22 cellular contexts compared by ENCODE assay signal in the genomic region with DNA sequence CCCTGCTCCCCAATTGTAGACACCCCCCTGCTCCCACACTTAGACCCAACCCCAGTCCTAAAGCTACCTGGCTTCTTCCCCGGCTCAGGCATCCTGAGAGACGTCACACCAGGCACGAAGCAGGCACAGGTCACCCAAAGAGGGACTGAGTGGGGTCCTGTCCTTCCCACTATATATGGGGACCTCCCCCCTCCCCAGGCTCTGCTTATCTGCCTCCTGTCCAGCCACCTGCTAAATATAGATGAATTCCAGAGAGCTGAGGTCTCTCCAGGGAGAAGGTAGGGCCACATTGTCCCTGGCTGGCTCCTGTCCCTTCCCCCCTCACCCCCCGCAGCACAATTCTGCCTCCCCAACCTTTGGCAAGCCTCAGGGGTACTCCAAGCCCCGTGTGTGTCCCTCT. TPM values are rescaled to one million over a fixed set of nuclear protein-coding genes. Genes with fewer than 3 reads are reported as not detected.
DNase-seq lines count a peak whose midpoint lies in the region; ATAC-seq and TF ChIP-seq lines count a peak whose summit lies in the region.
"Had no signal": no experiment of that assay in that cellular context is flagged by ENCODE, and none has a peak within 500 bp of the region (broad histone marks: within the 10 kb centered on the region; RNA-seq: fewer than 3 reads in every experiment).

A gene (minus strand): TSS at position 147 of the 400 bp plus-strand sequence. CDS start 55 bp downstream, at position 92.

- H3K18ac ChIP-seq in mesendoderm (ENCODE audit: low read length) = no peak within 1 kb of the TSS

- no peaks in the 10 kb centered on the region for H3K9me3 Mint-ChIP-seq in activated CD4-positive, alpha-beta T cell treated with anti-CD3 and anti-CD28 coated beads, Interleukin-2, amount 10 ng/mL, durations not matched to agents 7 days and 5 days
- H3K9me3 Mint-ChIP-seq: CD8-positive, alpha-beta T cell had no signal

- H3K79me1 ChIP-seq in mesendoderm (ENCODE audit: low read length) = no peaks in the 10 kb centered on the region

- H2BK5ac ChIP-seq in mesendoderm (ENCODE audit: low read length) = no peak within 1 kb of the TSS

- no peak within 1 kb of the TSS for H3K23ac ChIP-seq in mesendoderm (ENCODE audit: low read length)

- WGBS in mesendoderm (ENCODE audit: extremely low coverage, insufficient coverage, low lambda C conversion rate) = no CpG with 5 or more reads among the region's 5 CpGs
- 71 to 93% (median 79%) methylated on average over 4 to 5 of the region's 5 CpGs for WGBS in stomach, 5 donors

- H3K56ac ChIP-seq in mesendoderm (ENCODE audit: low read length) = peak within 1 kb of the TSS; percentile 34

- no peak within 1 kb of the TSS for H2BK120ac ChIP-seq in mesendoderm (ENCODE audit: low read depth, low read length)

- no peaks in the 10 kb centered on the region for H3K36me3 Mint-ChIP-seq in activated CD4-positive, alpha-beta T cell treated with anti-CD3 and anti-CD28 coated beads, Interleukin-2, amount 10 ng/mL, durations not matched to agents 7 days and 5 days (ENCODE audit: low read depth)
- H3K36me3 Mint-ChIP-seq: CD8-positive, alpha-beta T cell had no signal

- no peaks in the 10 kb centered on the region for H3K27me3 Mint-ChIP-seq in activated CD4-positive, alpha-beta T cell treated with anti-CD3 and anti-CD28 coated beads, Interleukin-2, amount 10 ng/mL, durations not matched to agents 7 days and 5 days

- H3K27ac ChIP-seq in mesendoderm (ENCODE audit: low read depth, low read length) = no peak within 1 kb of the TSS
- H3K27ac ChIP-seq in stomach = peak within 1 kb of the TSS in 4 of 5 donors; percentile 6 to 46 (median 26)

- no peaks in the 10 kb centered on the region for H3K79me2 ChIP-seq in mesendoderm (ENCODE audit: control insufficient read depth, insufficient read depth, low read length)

- H3K4ac ChIP-seq in mesendoderm (ENCODE audit: low read depth, low read length) = no peak within 1 kb of the TSS

- no peak within 1 kb of the TSS for H3K4me3 Mint-ChIP-seq in activated CD4-positive, alpha-beta T cell treated with anti-CD3 and anti-CD28 coated beads, Interleukin-2, amount 10 ng/mL, durations not matched to agents 7 days and 5 days
- H3K4me3 Mint-ChIP-seq: CD8-positive, alpha-beta T cell had no signal

- H3K4me3 ChIP-seq in mesendoderm (ENCODE audit: low read length) (no peak within 1 kb of the TSS), stomach (no peak within 1 kb of the TSS), BE2C (ENCODE audit: low read depth, low read length) (no peak within 1 kb of the TSS)
- H3K4me3 ChIP-seq: GM12878 had no signal

- CTCF ChIA-PET in activated CD4-positive, alpha-beta T cell treated with anti-CD3 and anti-CD28 coated beads, Interleukin-2, amount 10 ng/mL, durations not matched to agents 7 days and 5 days (lab: Charles Lee) = interaction anchor here (0.6 kb wide), 1 partner anchor 389 kb away, joined by 3 read pairs; no protein-coding TSS in a partner anchor

- H3K4me1 Mint-ChIP-seq in activated CD4-positive, alpha-beta T cell treated with anti-CD3 and anti-CD28 coated beads, Interleukin-2, amount 10 ng/mL, durations not matched to agents 7 days and 5 days = no peaks in the 10 kb centered on the region

- POLR2A ChIA-PET in activated CD4-positive, alpha-beta T cell treated with anti-CD3 and anti-CD28 coated beads, Interleukin-2, amount 10 ng/mL, durations not matched to agents 7 days and 5 days (lab: Charles Lee) = no interaction called here

- H3K9me3 ChIP-seq in stomach (no peaks in the 10 kb centered on the region), BE2C (no peaks in the 10 kb centered on the region)

- peak within 1 kb of the TSS; percentile 66 for H3K27ac Mint-ChIP-seq in activated CD4-positive, alpha-beta T cell treated with anti-CD3 and anti-CD28 coated beads, Interleukin-2, amount 10 ng/mL, durations not matched to agents 7 days and 5 days
- H3K27ac Mint-ChIP-seq: CD8-positive, alpha-beta T cell had no signal

- no peak within 1 kb of the TSS for H2BK15ac ChIP-seq in mesendoderm (replicated peaks; ENCODE audit: low read depth)

- H4K8ac ChIP-seq in mesendoderm (ENCODE audit: low read depth, low read length) = no peak within 1 kb of the TSS

- no peak within 1 kb of the TSS for H3K4me2 ChIP-seq in mesendoderm (ENCODE audit: low read length)

- TF ChIP-seq POLR2A in stomach (IDR thresholded peaks at IDR 0.05) = no peak

- peaks cover 2% of the 10 kb centered on the region for H3K4me1 ChIP-seq in mesendoderm (ENCODE audit: control insufficient read depth, low read depth, low read length)
- H3K4me1 ChIP-seq in stomach = peaks cover 5 to 26% (median 24%) of the 10 kb centered on the region in 4 donors
- H3K4me1 ChIP-seq in BE2C = peaks cover 11% of the 10 kb centered on the region

- H3K9ac ChIP-seq in mesendoderm (ENCODE audit: low read length) = no peak within 1 kb of the TSS

- no peak for TF ChIP-seq EP300 in stomach (IDR thresholded peaks at IDR 0.05)

- no peak within 1 kb of the TSS for H4K5ac ChIP-seq in mesendoderm (ENCODE audit: low read length)

- ATAC-seq in HG03196 (IDR thresholded peaks at IDR 0.05; ENCODE audit: unreplicated experiment) = no peak
- ATAC-seq: CD8-positive, alpha-beta T cell; GM12878 had no signal

- no peak for DNase-seq in activated CD4-positive, alpha-beta T cell treated with anti-CD3 and anti-CD28 coated beads, Interleukin-2, amount 10 ng/mL, durations not matched to agents 7 days and 5 days
- no peak for DNase-seq in activated CD4-positive, alpha-beta T cell treated with anti-CD3 and anti-CD28 coated beads for 4 hours
- no peak for DNase-seq in cardiac septum (ENCODE audit: low spot score)
- DNase-seq in mesendoderm = no peak
- DNase-seq in stomach = no peak
- no peak for DNase-seq in BE2C
- no peak for DNase-seq in medulla oblongata (ENCODE audit: extremely low spot score)
- DNase-seq: 8988T; Calu3; CD8-positive, alpha-beta T cell; DMS53; EL; HCEC 1CT; NCI-H1105; NCI-H2081; NCI-H510A; NCI-H748 treated with DMSO at 0.1 percent for 48 hours; SIG-M5 had no signal

- H2AK5ac ChIP-seq in mesendoderm (ENCODE audit: low read length) = no peak within 1 kb of the TSS

- H3K27me3 ChIP-seq in mesendoderm (ENCODE audit: insufficient read depth, low read length, poor library complexity) (no peaks in the 10 kb centered on the region), stomach (no peaks in the 10 kb centered on the region), BE2C (no peaks in the 10 kb centered on the region)

- intact Hi-C loops in cardiac septum (cut with DNase I) = loop anchor here (5.0 to 10.0 kb wide), 2 partner anchors 80 to 438 kb away; a partner anchor contains a TSS
- intact Hi-C loops in stomach (cut with DNase I; ENCODE audit: low total_unique reads) = no loop called here

- TF ChIP-seq CTCF in stomach (IDR thresholded peaks at IDR 0.05) (no peak), BE2C (IDR thresholded peaks at IDR 0.05; ENCODE audit: low read depth, low read length) (no peak)

- H3K36me3 ChIP-seq in mesendoderm (ENCODE audit: control insufficient read depth, insufficient read depth, low read length) (no peaks in the 10 kb centered on the region), stomach (peaks cover 0 to 7% (median 0%) of the 10 kb centered on the region in 4 donors), BE2C (no peaks in the 10 kb centered on the region)

RNA-seq across cellular contexts. Expression of the gene that starts here (rescaled TPM):
- not detected for total RNA-seq in activated CD4-positive, alpha-beta T cell treated with anti-CD3 and anti-CD28 coated beads, Interleukin-2, amount 10 ng/mL, durations not matched to agents 7 days and 5 days
- total RNA-seq in cardiac septum (1,860 TPM), stomach (10 to 100 TPM in 1 of 5 donors, under 1 TPM in 2, not detected in 2; 0.72 to 15.6 (median 0.73) TPM)
- not detected for polyA plus RNA-seq in mesendoderm (2013, experiment 1 of 2)
- not detected for polyA plus RNA-seq in mesendoderm (2013, experiment 2 of 2)
- 1 to 10 TPM; 1.0 to 3.4 (median 2.1) TPM for polyA plus RNA-seq in stomach
- polyA plus RNA-seq in BE2C (2012; ENCODE audit: insufficient read depth, insufficient read length, low read depth) = 0.20 TPM
- total RNA-seq: Calu3; CD8-positive, alpha-beta T cell; GM12878; RPMI7951 had no signal
- polyA plus RNA-seq: AG04450 had no signal

Comparison
In these comparisons a context has a peak if more than half of its experiments do, and no peak if none do; other contexts are left out.
1. RNA of the gene that starts here (total RNA-seq): 1,860 TPM in cardiac septum (single experiment); 0.72 to 15.6 TPM in stomach and not detected in activated CD4-positive, alpha-beta T cell treated with anti-CD3 and anti-CD28 coated beads, Interleukin-2, amount 10 ng/mL, durations not matched to agents 7 days and 5 days; every median in the first group is over 100 times any median in the second.